11 cellular contexts compared by ENCODE assay signal in genomic region chr10:114320249-114321116, GRCh38.
DNase-seq lines count a peak whose midpoint lies in the region; ATAC-seq and TF ChIP-seq lines count a peak whose summit lies in the region.
"Had no signal": no experiment of that assay in that cellular context is flagged by ENCODE, and none has a peak within 500 bp of the region (broad histone marks: within the 10 kb centered on the region; RNA-seq: fewer than 3 reads in every experiment).

No MANE protein-coding gene starts in this region.

- ATAC-seq in RWPE2 (ENCODE audit: low read depth), result peak; percentile 98
- ATAC-seq in GM19455 (IDR thresholded peaks at IDR 0.05; ENCODE audit: unreplicated experiment), result no peak
- no peak for ATAC-seq in stimulated activated naive CD8-positive, alpha-beta T cell treated with anti-CD3 and anti-CD28 coated beads, Interleukin-15, amount 100 ng/mL, for 72 hours

- no peaks in the 10 kb centered on the region for H3K27me3 ChIP-seq in RWPE2 (ENCODE audit: insufficient read depth, poor library complexity, severe bottlenecking)
- H3K27me3 ChIP-seq in thyroid gland, result no peaks in the 10 kb centered on the region
- no peaks in the 10 kb centered on the region for H3K27me3 ChIP-seq in SJCRH30

- intact Hi-C loops in thyroid gland (cut with DNase I), result no loop called here

- H3K4me3 ChIP-seq in RWPE2 (ENCODE audit: severe bottlenecking), result no peak overlapping the region
- no peak overlapping the region for H3K4me3 ChIP-seq in thyroid gland (replicated peaks in 1 of 3)
- H3K4me3 ChIP-seq in SJCRH30, result no peak overlapping the region

- no peaks in the 10 kb centered on the region for H3K36me3 ChIP-seq in RWPE2 (ENCODE audit: low read depth)
- H3K36me3 ChIP-seq in thyroid gland, result peaks cover 0 to 11% of the 10 kb centered on the region in 2 donors
- H3K36me3 ChIP-seq in SJCRH30, result no peaks in the 10 kb centered on the region

- no peaks in the 10 kb centered on the region for H3K9me3 Mint-ChIP-seq in stimulated activated naive CD8-positive, alpha-beta T cell treated with anti-CD3 and anti-CD28 coated beads, Interleukin-15, amount 100 ng/mL, for 72 hours
- H3K9me3 Mint-ChIP-seq: activated CD4-positive, alpha-beta T cell treated with anti-CD3 and anti-CD28 coated beads, Interleukin-2, amount 10 ng/mL, durations not matched to agents 24 days and 14 days had no signal

- no peaks in the 10 kb centered on the region for H3K4me1 Mint-ChIP-seq in stimulated activated naive CD8-positive, alpha-beta T cell treated with anti-CD3 and anti-CD28 coated beads, Interleukin-15, amount 100 ng/mL, for 72 hours
- H3K4me1 Mint-ChIP-seq: activated CD4-positive, alpha-beta T cell treated with anti-CD3 and anti-CD28 coated beads, Interleukin-2, amount 10 ng/mL, durations not matched to agents 24 days and 14 days had no signal

- H3K27ac Mint-ChIP-seq in stimulated activated naive CD8-positive, alpha-beta T cell treated with anti-CD3 and anti-CD28 coated beads, Interleukin-15, amount 100 ng/mL, for 72 hours, result no peak overlapping the region
- H3K27ac Mint-ChIP-seq: activated CD4-positive, alpha-beta T cell treated with anti-CD3 and anti-CD28 coated beads, Interleukin-2, amount 10 ng/mL, durations not matched to agents 24 days and 14 days had no signal

- H3K27me3 Mint-ChIP-seq in stimulated activated naive CD8-positive, alpha-beta T cell treated with anti-CD3 and anti-CD28 coated beads, Interleukin-15, amount 100 ng/mL, for 72 hours, result peaks cover 11% of the 10 kb centered on the region

- DNase-seq in HPDE6-E6E7 (ENCODE audit: extremely low spot score), result peak; percentile 98
- DNase-seq in RWPE2 (ENCODE audit: low spot score), result peak; percentile 99
- DNase-seq in iPS-NIHi7 (ENCODE audit: extremely low spot score), result peak; percentile 64
- DNase-seq in thyroid gland, result peak; percentile 90 to 93
- no peak for DNase-seq in SJCRH30
- DNase-seq in stimulated activated naive CD8-positive, alpha-beta T cell treated with anti-CD3 and anti-CD28 coated beads, Interleukin-15, amount 100 ng/mL, for 72 hours, result no peak
- DNase-seq: activated CD4-positive, alpha-beta T cell treated with anti-CD3 and anti-CD28 coated beads, Interleukin-2, amount 10 ng/mL, durations not matched to agents 24 days and 14 days; erythroblast; Karpas-422; NCI-H2081 had no signal

- WGBS in thyroid gland, 2 donors, result 78% methylated on average over 20 to 22 of the region's 23 CpGs

- TF ChIP-seq CTCF in RWPE2 (IDR thresholded peaks at IDR 0.05; ENCODE audit: poor library complexity, severe bottlenecking) (no peak), thyroid gland (IDR thresholded peaks at IDR 0.05) (peak in 1 of 6 experiments; percentile 8)

- no peak overlapping the region for H3K4me3 Mint-ChIP-seq in stimulated activated naive CD8-positive, alpha-beta T cell treated with anti-CD3 and anti-CD28 coated beads, Interleukin-15, amount 100 ng/mL, for 72 hours
- H3K4me3 Mint-ChIP-seq: activated CD4-positive, alpha-beta T cell treated with anti-CD3 and anti-CD28 coated beads, Interleukin-2, amount 10 ng/mL, durations not matched to agents 24 days and 14 days had no signal

- H3K27ac ChIP-seq in RWPE2 (ENCODE audit: poor library complexity, severe bottlenecking) (peak overlapping the region; percentile 83), thyroid gland (peak overlapping the region; percentile 58 to 88 (median 74)), SJCRH30 (no peak overlapping the region)

- no peaks in the 10 kb centered on the region for H3K9me3 ChIP-seq in RWPE2 (ENCODE audit: severe bottlenecking)
- H3K9me3 ChIP-seq in thyroid gland, result no peaks in the 10 kb centered on the region
- H3K9me3 ChIP-seq in SJCRH30 (replicated peaks), result no peaks in the 10 kb centered on the region

- H3K4me1 ChIP-seq in RWPE2 (ENCODE audit: insufficient read depth, poor library complexity, severe bottlenecking), result peaks cover 17% of the 10 kb centered on the region
- peaks cover 28 to 34% of the 10 kb centered on the region in 2 donors for H3K4me1 ChIP-seq in thyroid gland
- no peaks in the 10 kb centered on the region for H3K4me1 ChIP-seq in SJCRH30

- peak in 1 of 2 donors; percentile 55 for TF ChIP-seq POLR2A in thyroid gland (IDR thresholded peaks at IDR 0.05)

Comparison
In these comparisons a context has a peak if more than half of its experiments do, and no peak if none do; other contexts are left out.
1. DNase-seq: peak in HPDE6-E6E7 (single experiment), RWPE2 (single experiment), iPS-NIHi7 (single experiment) and thyroid gland (2 of 2); none in SJCRH30 (0 of 2) and stimulated activated naive CD8-positive, alpha-beta T cell treated with anti-CD3 and anti-CD28 coated beads, Interleukin-15, amount 100 ng/mL, for 72 hours (0 of 2).